Comparison of ENCODE assay signal across 1 cellular context in the genomic region with DNA sequence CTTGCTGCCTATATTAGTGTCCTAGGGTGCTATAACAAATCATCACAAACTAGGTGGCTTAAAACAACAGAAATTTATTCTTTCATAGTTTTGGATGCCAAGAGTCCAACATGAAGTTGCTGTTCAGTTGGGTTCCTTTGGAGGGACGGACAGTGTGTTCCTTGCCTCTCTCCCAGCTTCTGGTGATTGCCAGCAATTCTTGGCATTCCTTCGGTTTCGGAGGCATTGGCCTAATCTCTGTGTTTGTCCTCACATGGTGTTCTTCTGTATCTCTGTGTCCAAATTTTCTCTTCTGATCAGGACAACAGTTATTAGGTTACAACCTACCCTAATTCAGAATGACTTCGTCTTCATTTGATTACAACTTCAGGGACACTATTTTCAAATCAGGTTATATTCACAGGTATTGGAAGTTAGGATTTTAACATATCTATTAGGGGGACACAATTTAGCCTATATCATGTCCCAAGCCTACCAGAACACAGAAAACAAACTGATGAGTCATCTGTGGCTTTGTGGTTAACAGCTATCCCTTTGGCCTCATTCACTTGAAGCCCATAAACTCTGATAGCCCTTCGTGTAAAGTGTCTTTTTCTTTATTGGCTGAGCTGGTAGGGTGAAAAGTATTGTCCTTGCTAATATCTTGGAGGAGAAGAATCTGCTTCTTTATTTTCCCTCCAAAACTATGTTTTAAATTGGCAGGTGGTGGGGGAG.
TF ChIP-seq lines count a peak whose summit lies in the region.

No MANE protein-coding gene starts in this region.

TF ChIP-seq in K562, 482 proteins besides CTCF, POLR2A, EP300 and RAD21 (continued from another document):
- TF ChIP-seq, protein P1, sequence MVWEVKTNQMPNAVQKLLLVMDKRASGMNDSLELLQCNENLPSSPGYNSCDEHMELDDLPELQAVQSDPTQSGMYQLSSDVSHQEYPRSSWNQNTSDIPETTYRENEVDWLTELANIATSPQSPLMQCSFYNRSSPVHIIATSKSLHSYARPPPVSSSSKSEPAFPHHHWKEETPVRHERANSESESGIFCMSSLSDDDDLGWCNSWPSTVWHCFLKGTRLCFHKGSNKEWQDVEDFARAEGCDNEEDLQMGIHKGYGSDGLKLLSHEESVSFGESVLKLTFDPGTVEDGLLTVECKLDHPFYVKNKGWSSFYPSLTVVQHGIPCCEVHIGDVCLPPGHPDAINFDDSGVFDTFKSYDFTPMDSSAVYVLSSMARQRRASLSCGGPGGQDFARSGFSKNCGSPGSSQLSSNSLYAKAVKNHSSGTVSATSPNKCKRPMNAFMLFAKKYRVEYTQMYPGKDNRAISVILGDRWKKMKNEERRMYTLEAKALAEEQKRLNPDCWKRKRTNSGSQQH (CRISPR knock-in tag; IDR thresholded peaks at IDR 0.05), result no peak
- TF ChIP-seq E2F3 (CRISPR knock-in tag; IDR thresholded peaks at IDR 0.05) (no peak), KLF16 (IDR thresholded peaks at IDR 0.05) (no peak), STAT5A (IDR thresholded peaks at IDR 0.05; ENCODE audit: borderline replicate concordance, low read length) (no peak), POLR2H (tag; IDR thresholded peaks at IDR 0.05; ENCODE audit: low read depth) (no peak), GATAD2A (IDR thresholded peaks at IDR 0.05) (no peak), RHOXF2B (CRISPR knock-in tag; conservative IDR thresholded peaks at IDR 0.05) (no peak), C11orf30 (IDR thresholded peaks at IDR 0.05; ENCODE audit: low read depth) (peak; percentile 56; the same call in 1 of the 2 replicates), MYNN (IDR thresholded peaks at IDR 0.05) (no peak), MYNN (CRISPR knock-in tag; IDR thresholded peaks at IDR 0.05) (no peak), MBD2 (IDR thresholded peaks at IDR 0.05; ENCODE audit: borderline replicate concordance, low read depth) (no peak), MAFK (IDR thresholded peaks at IDR 0.05; ENCODE audit: low read length) (peak; percentile 21; the same call in 1 of the 2 replicates), FOXM1 (IDR thresholded peaks at IDR 0.05; ENCODE audit: low read depth) (no peak), FOXM1 (CRISPR knock-in tag; IDR thresholded peaks at IDR 0.05; ENCODE audit: low read depth) (no peak), ZNF316 (IDR thresholded peaks at IDR 0.05) (peak; percentile 63), YY1 (IDR thresholded peaks at IDR 0.05; ENCODE audit: borderline replicate concordance in 1 of 3, control insufficient read depth in 1 of 3, extremely low read depth in 1 of 3, insufficient read depth in 3 of 3, insufficient read length in 1 of 3, insufficient replicate concordance in 2 of 3, low read depth in 1 of 3, low read length in 2 of 3) (no peak), CCNT2 (IDR thresholded peaks at IDR 0.05; ENCODE audit: borderline replicate concordance, extremely low read depth, insufficient read length, low read depth, low read length) (no peak), IRF2 (CRISPR knock-in tag; IDR thresholded peaks at IDR 0.05) (no peak), MAFG (tag; conservative IDR thresholded peaks at IDR 0.05) (peak; percentile 73), GTF2A2 (tag; IDR thresholded peaks at IDR 0.05) (no peak), JUND (IDR thresholded peaks at IDR 0.05; ENCODE audit: borderline replicate concordance, low read depth, low read length) (peak; percentile 77; the same call in 1 of the 2 replicates), JUND (tag; IDR thresholded peaks at IDR 0.05; ENCODE audit: borderline replicate concordance, low read depth, low read length) (peak; percentile 87), MCM5 (IDR thresholded peaks at IDR 0.05; ENCODE audit: low read depth) (no peak), BACH1 (tag; IDR thresholded peaks at IDR 0.05) (peak; percentile 50; the same call in 1 of the 2 replicates), RFX5 (IDR thresholded peaks at IDR 0.05; ENCODE audit: low read depth, low read length) (no peak), HMG20A (CRISPR knock-in tag; conservative IDR thresholded peaks at IDR 0.05) (no peak), ZFP36 (IDR thresholded peaks at IDR 0.05; ENCODE audit: low read depth, low read length, partially characterized antibody) (no peak), HDGF (IDR thresholded peaks at IDR 0.05) (no peak), ZNF77 (CRISPR knock-in tag; IDR thresholded peaks at IDR 0.05) (no peak), ZFX (CRISPR knock-in tag; IDR thresholded peaks at IDR 0.05) (no peak), ZNF23 (CRISPR knock-in tag; IDR thresholded peaks at IDR 0.05) (no peak), IFI16 (CRISPR knock-in tag; IDR thresholded peaks at IDR 0.05) (no peak), NEUROD1 (IDR thresholded peaks at IDR 0.05; ENCODE audit: borderline replicate concordance, low read depth, low read length, partially characterized antibody) (no peak), NFE2 (IDR thresholded peaks at IDR 0.05; ENCODE audit: low read depth) (peak; percentile 75), MAFF (IDR thresholded peaks at IDR 0.05; ENCODE audit: low read length) (peak; percentile 53; the same call in 1 of the 2 replicates), POU5F1 (IDR thresholded peaks at IDR 0.05; ENCODE audit: borderline replicate concordance, low read depth, low read length, partially characterized antibody) (no peak), CBX3 (IDR thresholded peaks at IDR 0.05; ENCODE audit: borderline replicate concordance in 1 of 2, low read length in 2 of 2) (peak in 1 of 2 experiments; percentile 30; a peak in 1 of 3 replicates), FOXJ3 (CRISPR knock-in tag; IDR thresholded peaks at IDR 0.05) (no peak), ZNF134 (CRISPR knock-in tag; conservative IDR thresholded peaks at IDR 0.05) (no peak)
- TF ChIP-seq, protein P2, sequence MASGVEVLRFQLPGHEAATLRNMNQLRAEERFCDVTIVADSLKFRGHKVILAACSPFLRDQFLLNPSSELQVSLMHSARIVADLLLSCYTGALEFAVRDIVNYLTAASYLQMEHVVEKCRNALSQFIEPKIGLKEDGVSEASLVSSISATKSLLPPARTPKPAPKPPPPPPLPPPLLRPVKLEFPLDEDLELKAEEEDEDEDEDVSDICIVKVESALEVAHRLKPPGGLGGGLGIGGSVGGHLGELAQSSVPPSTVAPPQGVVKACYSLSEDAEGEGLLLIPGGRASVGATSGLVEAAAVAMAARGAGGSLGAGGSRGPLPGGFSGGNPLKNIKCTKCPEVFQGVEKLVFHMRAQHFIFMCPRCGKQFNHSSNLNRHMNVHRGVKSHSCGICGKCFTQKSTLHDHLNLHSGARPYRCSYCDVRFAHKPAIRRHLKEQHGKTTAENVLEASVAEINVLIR (CRISPR knock-in tag; IDR thresholded peaks at IDR 0.05), result no peak
- TF ChIP-seq, protein P3, sequence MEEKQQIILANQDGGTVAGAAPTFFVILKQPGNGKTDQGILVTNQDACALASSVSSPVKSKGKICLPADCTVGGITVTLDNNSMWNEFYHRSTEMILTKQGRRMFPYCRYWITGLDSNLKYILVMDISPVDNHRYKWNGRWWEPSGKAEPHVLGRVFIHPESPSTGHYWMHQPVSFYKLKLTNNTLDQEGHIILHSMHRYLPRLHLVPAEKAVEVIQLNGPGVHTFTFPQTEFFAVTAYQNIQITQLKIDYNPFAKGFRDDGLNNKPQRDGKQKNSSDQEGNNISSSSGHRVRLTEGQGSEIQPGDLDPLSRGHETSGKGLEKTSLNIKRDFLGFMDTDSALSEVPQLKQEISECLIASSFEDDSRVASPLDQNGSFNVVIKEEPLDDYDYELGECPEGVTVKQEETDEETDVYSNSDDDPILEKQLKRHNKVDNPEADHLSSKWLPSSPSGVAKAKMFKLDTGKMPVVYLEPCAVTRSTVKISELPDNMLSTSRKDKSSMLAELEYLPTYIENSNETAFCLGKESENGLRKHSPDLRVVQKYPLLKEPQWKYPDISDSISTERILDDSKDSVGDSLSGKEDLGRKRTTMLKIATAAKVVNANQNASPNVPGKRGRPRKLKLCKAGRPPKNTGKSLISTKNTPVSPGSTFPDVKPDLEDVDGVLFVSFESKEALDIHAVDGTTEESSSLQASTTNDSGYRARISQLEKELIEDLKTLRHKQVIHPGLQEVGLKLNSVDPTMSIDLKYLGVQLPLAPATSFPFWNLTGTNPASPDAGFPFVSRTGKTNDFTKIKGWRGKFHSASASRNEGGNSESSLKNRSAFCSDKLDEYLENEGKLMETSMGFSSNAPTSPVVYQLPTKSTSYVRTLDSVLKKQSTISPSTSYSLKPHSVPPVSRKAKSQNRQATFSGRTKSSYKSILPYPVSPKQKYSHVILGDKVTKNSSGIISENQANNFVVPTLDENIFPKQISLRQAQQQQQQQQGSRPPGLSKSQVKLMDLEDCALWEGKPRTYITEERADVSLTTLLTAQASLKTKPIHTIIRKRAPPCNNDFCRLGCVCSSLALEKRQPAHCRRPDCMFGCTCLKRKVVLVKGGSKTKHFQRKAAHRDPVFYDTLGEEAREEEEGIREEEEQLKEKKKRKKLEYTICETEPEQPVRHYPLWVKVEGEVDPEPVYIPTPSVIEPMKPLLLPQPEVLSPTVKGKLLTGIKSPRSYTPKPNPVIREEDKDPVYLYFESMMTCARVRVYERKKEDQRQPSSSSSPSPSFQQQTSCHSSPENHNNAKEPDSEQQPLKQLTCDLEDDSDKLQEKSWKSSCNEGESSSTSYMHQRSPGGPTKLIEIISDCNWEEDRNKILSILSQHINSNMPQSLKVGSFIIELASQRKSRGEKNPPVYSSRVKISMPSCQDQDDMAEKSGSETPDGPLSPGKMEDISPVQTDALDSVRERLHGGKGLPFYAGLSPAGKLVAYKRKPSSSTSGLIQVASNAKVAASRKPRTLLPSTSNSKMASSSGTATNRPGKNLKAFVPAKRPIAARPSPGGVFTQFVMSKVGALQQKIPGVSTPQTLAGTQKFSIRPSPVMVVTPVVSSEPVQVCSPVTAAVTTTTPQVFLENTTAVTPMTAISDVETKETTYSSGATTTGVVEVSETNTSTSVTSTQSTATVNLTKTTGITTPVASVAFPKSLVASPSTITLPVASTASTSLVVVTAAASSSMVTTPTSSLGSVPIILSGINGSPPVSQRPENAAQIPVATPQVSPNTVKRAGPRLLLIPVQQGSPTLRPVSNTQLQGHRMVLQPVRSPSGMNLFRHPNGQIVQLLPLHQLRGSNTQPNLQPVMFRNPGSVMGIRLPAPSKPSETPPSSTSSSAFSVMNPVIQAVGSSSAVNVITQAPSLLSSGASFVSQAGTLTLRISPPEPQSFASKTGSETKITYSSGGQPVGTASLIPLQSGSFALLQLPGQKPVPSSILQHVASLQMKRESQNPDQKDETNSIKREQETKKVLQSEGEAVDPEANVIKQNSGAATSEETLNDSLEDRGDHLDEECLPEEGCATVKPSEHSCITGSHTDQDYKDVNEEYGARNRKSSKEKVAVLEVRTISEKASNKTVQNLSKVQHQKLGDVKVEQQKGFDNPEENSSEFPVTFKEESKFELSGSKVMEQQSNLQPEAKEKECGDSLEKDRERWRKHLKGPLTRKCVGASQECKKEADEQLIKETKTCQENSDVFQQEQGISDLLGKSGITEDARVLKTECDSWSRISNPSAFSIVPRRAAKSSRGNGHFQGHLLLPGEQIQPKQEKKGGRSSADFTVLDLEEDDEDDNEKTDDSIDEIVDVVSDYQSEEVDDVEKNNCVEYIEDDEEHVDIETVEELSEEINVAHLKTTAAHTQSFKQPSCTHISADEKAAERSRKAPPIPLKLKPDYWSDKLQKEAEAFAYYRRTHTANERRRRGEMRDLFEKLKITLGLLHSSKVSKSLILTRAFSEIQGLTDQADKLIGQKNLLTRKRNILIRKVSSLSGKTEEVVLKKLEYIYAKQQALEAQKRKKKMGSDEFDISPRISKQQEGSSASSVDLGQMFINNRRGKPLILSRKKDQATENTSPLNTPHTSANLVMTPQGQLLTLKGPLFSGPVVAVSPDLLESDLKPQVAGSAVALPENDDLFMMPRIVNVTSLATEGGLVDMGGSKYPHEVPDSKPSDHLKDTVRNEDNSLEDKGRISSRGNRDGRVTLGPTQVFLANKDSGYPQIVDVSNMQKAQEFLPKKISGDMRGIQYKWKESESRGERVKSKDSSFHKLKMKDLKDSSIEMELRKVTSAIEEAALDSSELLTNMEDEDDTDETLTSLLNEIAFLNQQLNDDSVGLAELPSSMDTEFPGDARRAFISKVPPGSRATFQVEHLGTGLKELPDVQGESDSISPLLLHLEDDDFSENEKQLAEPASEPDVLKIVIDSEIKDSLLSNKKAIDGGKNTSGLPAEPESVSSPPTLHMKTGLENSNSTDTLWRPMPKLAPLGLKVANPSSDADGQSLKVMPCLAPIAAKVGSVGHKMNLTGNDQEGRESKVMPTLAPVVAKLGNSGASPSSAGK (IDR thresholded peaks at IDR 0.05), result no peak
- TF ChIP-seq, protein P4, sequence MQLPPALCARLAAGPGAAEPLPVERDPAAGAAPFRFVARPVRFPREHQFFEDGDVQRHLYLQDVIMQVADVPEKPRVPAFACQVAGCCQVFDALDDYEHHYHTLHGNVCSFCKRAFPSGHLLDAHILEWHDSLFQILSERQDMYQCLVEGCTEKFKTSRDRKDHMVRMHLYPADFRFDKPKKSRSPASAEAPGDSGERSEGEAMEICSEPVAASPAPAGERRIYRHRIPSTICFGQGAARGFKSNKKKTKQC (CRISPR knock-in tag; IDR thresholded peaks at IDR 0.05), result no peak
- TF ChIP-seq, protein P5, sequence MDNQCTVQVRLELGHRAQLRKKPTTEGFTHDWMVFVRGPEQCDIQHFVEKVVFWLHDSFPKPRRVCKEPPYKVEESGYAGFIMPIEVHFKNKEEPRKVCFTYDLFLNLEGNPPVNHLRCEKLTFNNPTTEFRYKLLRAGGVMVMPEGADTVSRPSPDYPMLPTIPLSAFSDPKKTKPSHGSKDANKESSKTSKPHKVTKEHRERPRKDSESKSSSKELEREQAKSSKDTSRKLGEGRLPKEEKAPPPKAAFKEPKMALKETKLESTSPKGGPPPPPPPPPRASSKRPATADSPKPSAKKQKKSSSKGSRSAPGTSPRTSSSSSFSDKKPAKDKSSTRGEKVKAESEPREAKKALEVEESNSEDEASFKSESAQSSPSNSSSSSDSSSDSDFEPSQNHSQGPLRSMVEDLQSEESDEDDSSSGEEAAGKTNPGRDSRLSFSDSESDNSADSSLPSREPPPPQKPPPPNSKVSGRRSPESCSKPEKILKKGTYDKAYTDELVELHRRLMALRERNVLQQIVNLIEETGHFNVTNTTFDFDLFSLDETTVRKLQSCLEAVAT (IDR thresholded peaks at IDR 0.05), result peak in 1 of 2 experiments; percentile 65; a peak in 1 of 4 replicates
- TF ChIP-seq, protein P6, sequence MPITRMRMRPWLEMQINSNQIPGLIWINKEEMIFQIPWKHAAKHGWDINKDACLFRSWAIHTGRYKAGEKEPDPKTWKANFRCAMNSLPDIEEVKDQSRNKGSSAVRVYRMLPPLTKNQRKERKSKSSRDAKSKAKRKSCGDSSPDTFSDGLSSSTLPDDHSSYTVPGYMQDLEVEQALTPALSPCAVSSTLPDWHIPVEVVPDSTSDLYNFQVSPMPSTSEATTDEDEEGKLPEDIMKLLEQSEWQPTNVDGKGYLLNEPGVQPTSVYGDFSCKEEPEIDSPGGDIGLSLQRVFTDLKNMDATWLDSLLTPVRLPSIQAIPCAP (CRISPR knock-in tag; IDR thresholded peaks at IDR 0.05; ENCODE audit: borderline replicate concordance), result no peak
- TF ChIP-seq, protein P7, sequence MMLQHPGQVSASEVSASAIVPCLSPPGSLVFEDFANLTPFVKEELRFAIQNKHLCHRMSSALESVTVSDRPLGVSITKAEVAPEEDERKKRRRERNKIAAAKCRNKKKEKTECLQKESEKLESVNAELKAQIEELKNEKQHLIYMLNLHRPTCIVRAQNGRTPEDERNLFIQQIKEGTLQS (IDR thresholded peaks at IDR 0.05), result peak; percentile 78
- TF ChIP-seq, protein P7 (CRISPR knock-in tag; conservative IDR thresholded peaks at IDR 0.05), result no peak
TF ChIP-seq in K562: peak in this region for 12.
